Comparison of ENCODE assay signal across 29 cellular contexts in genomic region chr11:121968638-121969037, GRCh38.
"Had no signal": no experiment of that assay in that cellular context is flagged by ENCODE, and none has a peak within 500 bp of the region (broad histone marks: within the 10 kb centered on the region; RNA-seq: fewer than 3 reads in every experiment).

No MANE protein-coding gene starts in this region.

- FAIRE-seq: astrocyte, endometrium, kidney, pancreas, TTC549 had no signal

- ATAC-seq: pancreas had no signal

- H3K4me3 ChIP-seq: breast epithelium, esophagus squamous epithelium, pancreas, prostate gland, spleen, suprapubic skin, tibial artery had no signal

- H3K27me3 ChIP-seq: breast epithelium, esophagus squamous epithelium, spleen, suprapubic skin, tibial artery had no signal

- H3K27ac ChIP-seq: breast epithelium, epithelial cell of prostate, esophagus squamous epithelium, pancreas, prostate gland, spleen, suprapubic skin, tibial artery, VCaP had no signal

- H3K4me1 ChIP-seq: breast epithelium, pancreas, prostate gland, spleen, suprapubic skin, tibial artery had no signal

- H3K9me3 ChIP-seq: esophagus squamous epithelium, pancreas, prostate gland, suprapubic skin, tibial artery had no signal

- H3K36me3 ChIP-seq: breast epithelium, esophagus squamous epithelium, pancreas, prostate gland, spleen, suprapubic skin, tibial artery had no signal

- DNase-seq: activated CD4-positive, alpha-beta memory T cell treated with anti-CD3 and anti-CD28 coated beads, Interleukin-2, amount 10 ng/mL, durations not matched to agents 7 days and 5 days; activated CD4-positive, alpha-beta T cell treated with anti-CD3 and anti-CD28 coated beads, Interleukin-2, amount 10 ng/mL, durations not matched to agents 24 days and 14 days; activated CD8-positive, alpha-beta memory T cell treated with anti-CD3 and anti-CD28 coated beads, Interleukin-2, amount 50 U/mL, for 48 hours; activated gamma-delta T cell; activated naive CD4-positive, alpha-beta T cell treated with anti-CD3 and anti-CD28 coated beads, Interleukin-2, amount 10 ng/mL, durations not matched to agents 7 days and 5 days; activated naive CD8-positive, alpha-beta T cell treated with anti-CD3 and anti-CD28 coated beads, Interleukin-2, amount 10 ng/mL, durations not matched to agents 7 days and 5 days; activated T-cell treated with anti-CD3 and anti-CD28 coated beads, Interleukin-2, amount 50 U/mL, for 24 hours; amniotic stem cell; central memory CD4-positive, alpha-beta T cell; effector CD4-positive, alpha-beta T cell; esophagus squamous epithelium; head of caudate nucleus; hippocampal formation; kidney; naive B cell; nucleus accumbens; pancreas; spleen; stimulated activated naive CD4-positive, alpha-beta T cell; T-helper 9 cell; tibial artery had no signal
